In the genomic region with DNA sequence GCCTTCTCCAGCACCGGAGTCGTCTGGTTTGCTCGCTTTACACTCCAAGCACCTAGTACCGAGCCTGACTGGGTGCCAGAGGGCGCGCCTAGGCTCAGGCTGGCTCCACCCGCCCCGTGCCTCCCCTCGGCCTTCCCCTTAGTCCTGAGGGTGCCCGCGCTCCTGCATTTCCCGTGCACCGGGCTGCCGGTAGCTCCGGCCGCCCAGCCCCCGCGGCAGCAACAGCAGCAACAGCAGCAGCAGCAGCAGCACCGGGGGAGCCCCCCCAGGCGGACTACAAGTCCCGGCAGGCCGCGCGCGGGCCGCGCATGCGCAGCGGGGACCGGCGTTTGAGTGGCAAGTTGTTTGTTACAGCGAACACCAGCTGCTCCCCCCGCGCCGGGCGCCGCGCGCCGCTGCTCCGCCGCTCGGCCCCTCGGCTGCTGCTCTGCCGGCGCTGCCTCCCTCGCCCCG, we compare ENCODE assay signal across 8 cellular contexts.
DNase-seq lines count a peak whose midpoint lies in the region; ATAC-seq, FAIRE-seq and TF ChIP-seq lines count a peak whose summit lies in the region.
"Not testable (repeated sequence)": the region's sequence is repeated elsewhere in the genome, so short reads cannot be mapped to it uniquely, and the experiment has no call there.

No MANE protein-coding gene starts in this region.

- H2BK120ac ChIP-seq in IMR-90 (ENCODE audit: low read depth, low read length): not testable (repeated sequence)

- H4K20me1 ChIP-seq in IMR-90 (ENCODE audit: insufficient read depth, low read length); K562 (replicated peaks; ENCODE audit: control insufficient read depth, insufficient read depth, low read length); hepatocyte (ENCODE audit: insufficient read depth, poor library complexity, severe bottlenecking): not testable (repeated sequence)

- not testable (repeated sequence) for H3K18ac ChIP-seq in IMR-90 (ENCODE audit: low read depth, low read length)

- not testable (repeated sequence) for H3K23ac ChIP-seq in IMR-90 (ENCODE audit: low read depth, low read length)

- not testable (repeated sequence) for TF ChIP-seq CTCF in IMR-90 (conservative IDR thresholded peaks at IDR 0.05; ENCODE audit: low read depth, low read length); K562 (IDR thresholded peaks at IDR 0.05 in 2 of 3, conservative IDR thresholded peaks at IDR 0.05 in 1 of 3; ENCODE audit: insufficient read depth in 2 of 3, low read depth in 1 of 3, low read length in 3 of 3); hepatocyte (IDR thresholded peaks at IDR 0.05; ENCODE audit: poor library complexity); progenitor cell of endocrine pancreas (IDR thresholded peaks at IDR 0.05; ENCODE audit: unreplicated experiment)

- not testable (repeated sequence) for H2AK9ac ChIP-seq in IMR-90 (replicated peaks; ENCODE audit: low read depth, low read length, poor library complexity)

- H2BK15ac ChIP-seq in IMR-90 (ENCODE audit: low read depth, low read length): not testable (repeated sequence)

- H4K91ac ChIP-seq in IMR-90 (ENCODE audit: insufficient read depth, low read depth, low read length): not testable (repeated sequence)

- TF ChIP-seq POLR2A in IMR-90 (IDR thresholded peaks at IDR 0.05; ENCODE audit: low read depth, low read length); K562 (conservative IDR thresholded peaks at IDR 0.05): not testable (repeated sequence)

- peak; percentile 93 for ATAC-seq in GM18511 (IDR thresholded peaks at IDR 0.05; ENCODE audit: unreplicated experiment)
- peak; percentile 82 for ATAC-seq in HG02571 (IDR thresholded peaks at IDR 0.05; ENCODE audit: unreplicated experiment)
- peak; percentile 81 for ATAC-seq in IMR-90 (ENCODE audit: low read depth)
- peak; percentile 79 for ATAC-seq in K562

- H3K9me3 ChIP-seq in IMR-90 (ENCODE audit: control insufficient read depth, insufficient read depth, low read length); K562 (replicated peaks; ENCODE audit: control insufficient read depth, insufficient read depth, low read depth, low read length); hepatocyte (ENCODE audit: low read depth): not testable (repeated sequence)

- not testable (repeated sequence) for H2BK20ac ChIP-seq in IMR-90 (ENCODE audit: low read depth, low read length)

- H3K9me3 Mint-ChIP-seq in activated CD4-positive, alpha-beta T cell treated with anti-CD3 and anti-CD28 coated beads, Interleukin-2, amount 10 ng/mL, durations not matched to agents 7 days and 5 days; progenitor cell of endocrine pancreas (ENCODE audit: low read depth); stimulated activated naive CD8-positive, alpha-beta T cell treated with anti-CD3 and anti-CD28 coated beads, Interleukin-15, Interleukin-2, amounts not matched to agents 100 ng/mL and 50 ng/mL, for 24 hours: not testable (repeated sequence)

- not testable (repeated sequence) for TF ChIP-seq RAD21 in IMR-90 (IDR thresholded peaks at IDR 0.05; ENCODE audit: low read length); K562 (CRISPR knock-in tag; conservative IDR thresholded peaks at IDR 0.05 in 1 of 2, IDR thresholded peaks at IDR 0.05 in 1 of 2)

- not testable (repeated sequence) for H3K36me3 Mint-ChIP-seq in activated CD4-positive, alpha-beta T cell treated with anti-CD3 and anti-CD28 coated beads, Interleukin-2, amount 10 ng/mL, durations not matched to agents 7 days and 5 days (ENCODE audit: low read depth); progenitor cell of endocrine pancreas (ENCODE audit: insufficient read depth); stimulated activated naive CD8-positive, alpha-beta T cell treated with anti-CD3 and anti-CD28 coated beads, Interleukin-15, Interleukin-2, amounts not matched to agents 100 ng/mL and 50 ng/mL, for 24 hours (ENCODE audit: low read depth)

- in situ Hi-C loops in IMR-90 (cut with MboI; ENCODE audit: low sequenced_read_pairs); K562 (cut with MboI): not testable (repeated sequence)

- not testable (repeated sequence) for H2AK5ac ChIP-seq in IMR-90 (ENCODE audit: low read depth, low read length)

- H4K5ac ChIP-seq in IMR-90 (ENCODE audit: low read depth, low read length): not testable (repeated sequence)

- dilution Hi-C loops in IMR-90 (cut with HindIII; ENCODE audit: low sequenced_read_pairs, unreplicated experiment): not testable (repeated sequence)

- not testable (repeated sequence) for BruUV-seq in IMR-90 (replicated peaks; lab: Mats Ljungman, UMichigan); K562 (replicated peaks; lab: Mats Ljungman, UMichigan)

- not testable (repeated sequence) for H3K79me1 ChIP-seq in IMR-90 (ENCODE audit: low read depth in 1 of 2, low read length in 2 of 2)

- H3K79me2 ChIP-seq in K562 (ENCODE audit: control insufficient read depth, insufficient read depth, low read length); hepatocyte: not testable (repeated sequence)

- not testable (repeated sequence) for H3K36me3 ChIP-seq in IMR-90 (ENCODE audit: control insufficient read depth, insufficient read depth, low read length); K562 (ENCODE audit: control insufficient read depth, insufficient read depth, low read length); hepatocyte (replicated peaks; ENCODE audit: insufficient read depth, low read depth)

- CTCF ChIA-PET in IMR-90 (lab: Yijun Ruan, JAX); activated CD4-positive, alpha-beta T cell treated with anti-CD3 and anti-CD28 coated beads, Interleukin-2, amount 10 ng/mL, durations not matched to agents 7 days and 5 days (lab: Charles Lee); K562 (lab: Yijun Ruan, JAX; ENCODE audit: low intra/inter-chr PET ratio): not testable (repeated sequence)

- no CpG with 5 or more reads among the region's 48 CpGs for WGBS in IMR-90 (ENCODE audit: extremely low coverage in 2 of 2, insufficient read length in 1 of 2), 2 experiments
- WGBS in K562 (ENCODE audit: insufficient coverage, low coverage, missing lambda C conversion rate): 0% methylated on average over 16 of the region's 48 CpGs
- 0% methylated on average over 5 of the region's 48 CpGs for WGBS in hepatocyte (ENCODE audit: low lambda C conversion rate, missing lambda C conversion rate)

- H3K9me1 ChIP-seq in IMR-90 (ENCODE audit: insufficient read depth, low read length); K562 (ENCODE audit: control insufficient read depth, insufficient read depth, low read length): not testable (repeated sequence)

- H2AFZ ChIP-seq in IMR-90 (replicated peaks; ENCODE audit: low read length, poor library complexity); K562 (ENCODE audit: low read depth, low read length); hepatocyte: not testable (repeated sequence)

- not testable (repeated sequence) for H3K27ac ChIP-seq in IMR-90 (ENCODE audit: insufficient read depth, low read length); K562 (ENCODE audit: extremely low read depth, low read depth, low read length); hepatocyte

- H3K9ac ChIP-seq in IMR-90 (ENCODE audit: low read depth, low read length); K562 (ENCODE audit: insufficient read depth in 1 of 2, low read depth in 2 of 2, low read length in 2 of 2): not testable (repeated sequence)

- not testable (repeated sequence) for H3K9me2 ChIP-seq in hepatocyte (replicated peaks; ENCODE audit: insufficient read depth)

- H3K4ac ChIP-seq in IMR-90 (ENCODE audit: low read depth, low read length): not testable (repeated sequence)

- H4K8ac ChIP-seq in IMR-90 (ENCODE audit: low read depth in 2 of 2, low read length in 2 of 2): not testable (repeated sequence)

- not testable (repeated sequence) for H3K56ac ChIP-seq in IMR-90 (ENCODE audit: extremely low read depth, insufficient read depth, low read length)

- H3K4me3 ChIP-seq in IMR-90 (ENCODE audit: insufficient read depth, low read depth, low read length) (peak overlapping the region; percentile 40), K562 (peak overlapping the region; percentile 26)
- not testable (repeated sequence) for H3K4me3 ChIP-seq in hepatocyte

- not testable (repeated sequence) for H3K4me1 ChIP-seq in IMR-90 (ENCODE audit: control insufficient read depth, insufficient read depth, low read length); K562 (replicated peaks in 1 of 2; ENCODE audit: control insufficient read depth in 2 of 2, insufficient read depth in 2 of 2, low read length in 2 of 2); hepatocyte (ENCODE audit: insufficient read depth)

- POLR2A ChIA-PET in IMR-90 (lab: Charles Lee; ENCODE audit: unreplicated experiment); activated CD4-positive, alpha-beta T cell treated with anti-CD3 and anti-CD28 coated beads, Interleukin-2, amount 10 ng/mL, durations not matched to agents 7 days and 5 days (lab: Charles Lee); K562 (lab: Yijun Ruan, JAX): not testable (repeated sequence)

- H3K4me3 Mint-ChIP-seq in activated CD4-positive, alpha-beta T cell treated with anti-CD3 and anti-CD28 coated beads, Interleukin-2, amount 10 ng/mL, durations not matched to agents 7 days and 5 days: peak overlapping the region; percentile 45
- peak overlapping the region; percentile 71 for H3K4me3 Mint-ChIP-seq in progenitor cell of endocrine pancreas (ENCODE audit: low read depth)
- H3K4me3 Mint-ChIP-seq in stimulated activated naive CD8-positive, alpha-beta T cell treated with anti-CD3 and anti-CD28 coated beads, Interleukin-15, Interleukin-2, amounts not matched to agents 100 ng/mL and 50 ng/mL, for 24 hours: peak overlapping the region; percentile 66

- H3K27me3 Mint-ChIP-seq in activated CD4-positive, alpha-beta T cell treated with anti-CD3 and anti-CD28 coated beads, Interleukin-2, amount 10 ng/mL, durations not matched to agents 7 days and 5 days; progenitor cell of endocrine pancreas; stimulated activated naive CD8-positive, alpha-beta T cell treated with anti-CD3 and anti-CD28 coated beads, Interleukin-15, Interleukin-2, amounts not matched to agents 100 ng/mL and 50 ng/mL, for 24 hours: not testable (repeated sequence)

- not testable (repeated sequence) for FAIRE-seq in K562 (lab: Jason Lieb, UNC)

- H3K27me3 ChIP-seq in IMR-90 (ENCODE audit: control insufficient read depth, insufficient read depth, low read length); K562 (ENCODE audit: control insufficient read depth in 2 of 2, insufficient read depth in 2 of 2, low read length in 2 of 2); hepatocyte: not testable (repeated sequence)

- H3K14ac ChIP-seq in IMR-90 (replicated peaks; ENCODE audit: low read depth, low read length): not testable (repeated sequence)

- not testable (repeated sequence) for TF ChIP-seq EP300 in K562 (IDR thresholded peaks at IDR 0.05; ENCODE audit: low read length)

- H2BK5ac ChIP-seq in IMR-90 (ENCODE audit: low read depth, low read length, poor library complexity, severe bottlenecking): not testable (repeated sequence)

- not testable (repeated sequence) for H3K27ac Mint-ChIP-seq in activated CD4-positive, alpha-beta T cell treated with anti-CD3 and anti-CD28 coated beads, Interleukin-2, amount 10 ng/mL, durations not matched to agents 7 days and 5 days; stimulated activated naive CD8-positive, alpha-beta T cell treated with anti-CD3 and anti-CD28 coated beads, Interleukin-15, Interleukin-2, amounts not matched to agents 100 ng/mL and 50 ng/mL, for 24 hours
- H3K27ac Mint-ChIP-seq in progenitor cell of endocrine pancreas: peak overlapping the region; percentile 64

- not testable (repeated sequence) for H3K4me2 ChIP-seq in IMR-90 (ENCODE audit: low read depth, low read length)
- H3K4me2 ChIP-seq in K562 (ENCODE audit: insufficient read depth, low read length) (0 out of 2 replicates have a peak overlapping the region, but pooled peaks have one; percentile 32), hepatocyte (peak overlapping the region; percentile 69)

- DNase-seq in IMR-90 (peak; percentile 58), hepatocyte (ENCODE audit: low spot score) (peak; percentile 81), progenitor cell of endocrine pancreas (ENCODE audit: low spot score, unreplicated experiment) (peak; percentile 73)
- peak; percentile 58 for DNase-seq in activated CD4-positive, alpha-beta T cell treated with anti-CD3 and anti-CD28 coated beads, Interleukin-2, amount 10 ng/mL, durations not matched to agents 7 days and 5 days
- not testable (repeated sequence) for DNase-seq in K562 (ENCODE audit: extremely low read depth in 1 of 4, low spot score in 3 of 4)

- not testable (repeated sequence) for H3K4me1 Mint-ChIP-seq in activated CD4-positive, alpha-beta T cell treated with anti-CD3 and anti-CD28 coated beads, Interleukin-2, amount 10 ng/mL, durations not matched to agents 7 days and 5 days; progenitor cell of endocrine pancreas (ENCODE audit: low read depth); stimulated activated naive CD8-positive, alpha-beta T cell treated with anti-CD3 and anti-CD28 coated beads, Interleukin-15, Interleukin-2, amounts not matched to agents 100 ng/mL and 50 ng/mL, for 24 hours (ENCODE audit: low read depth)

- intact Hi-C loops in IMR-90 (cut with micrococcal nuclease); K562 (cut with micrococcal nuclease): not testable (repeated sequence)
